Comparison of ENCODE assay signal across 22 cellular contexts in genomic region chr2:134361648-134362047, GRCh38.
A peak's percentile ranks its signal among the peaks of the same experiment; 100 is the strongest.
DNase-seq lines count a peak whose midpoint lies in the region; ATAC-seq and TF ChIP-seq lines count a peak whose summit lies in the region.
"Had no signal": no experiment of that assay in that cellular context is flagged by ENCODE, and none has a peak within 500 bp of the region (broad histone marks: within the 10 kb centered on the region; RNA-seq: fewer than 3 reads in every experiment).

No MANE protein-coding gene starts in this region.

- H3K9ac ChIP-seq in neural progenitor cell, result no peak overlapping the region

- H4K20me1 ChIP-seq in neural progenitor cell (ENCODE audit: low read depth), result no peaks in the 10 kb centered on the region

- TF ChIP-seq CTCF in neural progenitor cell (IDR thresholded peaks at IDR 0.05), result no peak
- no peak for TF ChIP-seq CTCF in BE2C (IDR thresholded peaks at IDR 0.05; ENCODE audit: low read depth, low read length)

- H3K4me3 ChIP-seq in neural progenitor cell (no peak overlapping the region), BE2C (ENCODE audit: low read depth, low read length) (no peak overlapping the region)
- H3K4me3 ChIP-seq: esophagus squamous epithelium, GM12878, HAP-1, PC-9, spleen, stomach had no signal

- H3K4me1 ChIP-seq in neural progenitor cell, result peaks cover 20% of the 10 kb centered on the region
- peaks cover 27% of the 10 kb centered on the region for H3K4me1 ChIP-seq in BE2C
- H3K4me1 ChIP-seq: HAP-1, spleen had no signal

- H3K4me2 ChIP-seq in neural progenitor cell, result peak overlapping the region; percentile 5
- H3K4me2 ChIP-seq: PC-9 had no signal

- H3K27ac ChIP-seq in neural progenitor cell, result no peak overlapping the region
- H3K27ac ChIP-seq: PC-9, spleen had no signal

- no peaks in the 10 kb centered on the region for H3K79me2 ChIP-seq in neural progenitor cell (ENCODE audit: low read depth)

- no peaks in the 10 kb centered on the region for H3K9me3 Mint-ChIP-seq in central memory CD8-positive, alpha-beta T cell
- H3K9me3 Mint-ChIP-seq in neural progenitor cell, result no peaks in the 10 kb centered on the region
- H3K9me3 Mint-ChIP-seq: activated T-helper 2 cell treated with anti-CD3 and anti-CD28 coated beads, Interferon-gamma antibody, Interleukin-2, Interleukin-4, amounts not matched to agents 10 μg/mL and 5 μg/mL and 100 μg/mL, durations not matched to agents 14 hours and 24 hours and 36 hours; CD4-positive, CD25-positive, alpha-beta regulatory T cell; dendritic cell treated with granulocyte-macrophage colony-stimulating factor and Interleukin-4, amounts not matched to agents 40 ng/mL and 50 ng/mL, for 4 days; IgD-negative memory B cell had no signal

- H3K9me3 ChIP-seq in neural progenitor cell (ENCODE audit: low read depth), result no peaks in the 10 kb centered on the region
- no peaks in the 10 kb centered on the region for H3K9me3 ChIP-seq in BE2C
- H3K9me3 ChIP-seq: esophagus squamous epithelium, HAP-1, spleen, stomach had no signal

- H3K4me1 Mint-ChIP-seq in central memory CD8-positive, alpha-beta T cell, result peaks cover 10% of the 10 kb centered on the region
- H3K4me1 Mint-ChIP-seq in neural progenitor cell, result peaks cover 14% of the 10 kb centered on the region

- H3K27ac Mint-ChIP-seq in central memory CD8-positive, alpha-beta T cell (ENCODE audit: low read depth), result peak overlapping the region; percentile 16
- H3K27ac Mint-ChIP-seq in neural progenitor cell, result no peak overlapping the region
- H3K27ac Mint-ChIP-seq: activated T-helper 2 cell treated with anti-CD3 and anti-CD28 coated beads, Interferon-gamma antibody, Interleukin-2, Interleukin-4, amounts not matched to agents 10 μg/mL and 5 μg/mL and 100 μg/mL, durations not matched to agents 14 hours and 24 hours and 36 hours; dendritic cell treated with granulocyte-macrophage colony-stimulating factor and Interleukin-4, amounts not matched to agents 40 ng/mL and 50 ng/mL, for 4 days had no signal

- H3K27me3 ChIP-seq in neural progenitor cell (no peaks in the 10 kb centered on the region), BE2C (no peaks in the 10 kb centered on the region)
- H3K27me3 ChIP-seq: esophagus squamous epithelium, spleen, stomach had no signal

- DNase-seq in NCI-H1092 treated with DMSO at 0.1 percent for 48 hours (lab: John Stamatoyannopoulos, UW), result peak; percentile 28
- no peak for DNase-seq in NCI-H1092 (lab: John Stamatoyannopoulos, UW)
- DNase-seq in NCI-H2081 treated with DMSO at 0.1 percent for 48 hours (lab: John Stamatoyannopoulos, UW), result peak; percentile 43
- DNase-seq in central memory CD8-positive, alpha-beta T cell (ENCODE audit: low spot score in 2 of 2), result no peak
- no peak for DNase-seq in neural progenitor cell (ENCODE audit: low spot score)
- no peak for DNase-seq in DMS 273 treated with DMSO at 0.1 percent for 48 hours (lab: John Stamatoyannopoulos, UW)
- DNase-seq in BE2C, result no peak
- no peak for DNase-seq in OCI-M2 (lab: John Stamatoyannopoulos, UW; ENCODE audit: unreplicated experiment)
- DNase-seq: 8988T; activated CD8-positive, alpha-beta memory T cell treated with anti-CD3 and anti-CD28 coated beads for 24 hours; amniotic stem cell; CD4-positive, CD25-positive, alpha-beta regulatory T cell; esophagus squamous epithelium; NCI-H2029; PC-9; spleen; stomach had no signal

- H3K36me3 Mint-ChIP-seq in central memory CD8-positive, alpha-beta T cell (ENCODE audit: insufficient read depth), result peaks cover 20% of the 10 kb centered on the region
- H3K36me3 Mint-ChIP-seq in neural progenitor cell, result peaks cover 10% of the 10 kb centered on the region

- H3K36me3 ChIP-seq in neural progenitor cell (no peaks in the 10 kb centered on the region), BE2C (peaks cover 4% of the 10 kb centered on the region)
- H3K36me3 ChIP-seq: HAP-1 had no signal

- ATAC-seq in central memory CD8-positive, alpha-beta T cell (replicated peaks; ENCODE audit: extremely low read depth, poor library complexity, severe bottlenecking), result no peak
- ATAC-seq: GM12878 had no signal

- H2AFZ ChIP-seq in neural progenitor cell (replicated peaks), result no peak overlapping the region
- H2AFZ ChIP-seq: PC-9 had no signal

- H3F3A ChIP-seq in neural progenitor cell (ENCODE audit: low read depth), result no peaks in the 10 kb centered on the region

- H3K4me3 Mint-ChIP-seq in central memory CD8-positive, alpha-beta T cell, result no peak overlapping the region
- H3K4me3 Mint-ChIP-seq in neural progenitor cell, result no peak overlapping the region
- H3K4me3 Mint-ChIP-seq: dendritic cell treated with granulocyte-macrophage colony-stimulating factor and Interleukin-4, amounts not matched to agents 40 ng/mL and 50 ng/mL, for 4 days; IgD-negative memory B cell had no signal

- no peaks in the 10 kb centered on the region for H3K27me3 Mint-ChIP-seq in central memory CD8-positive, alpha-beta T cell
- H3K27me3 Mint-ChIP-seq in neural progenitor cell (ENCODE audit: insufficient read depth, low read depth), result no peaks in the 10 kb centered on the region
- H3K27me3 Mint-ChIP-seq: CD4-positive, CD25-positive, alpha-beta regulatory T cell; dendritic cell treated with granulocyte-macrophage colony-stimulating factor and Interleukin-4, amounts not matched to agents 40 ng/mL and 50 ng/mL, for 4 days; IgD-negative memory B cell had no signal

Comparison
In these comparisons a context has a peak if more than half of its experiments do, and no peak if none do; other contexts are left out.
1. DNase-seq: peak in NCI-H1092 treated with DMSO at 0.1 percent for 48 hours (single experiment) and NCI-H2081 treated with DMSO at 0.1 percent for 48 hours (single experiment); none in NCI-H1092 (single experiment), central memory CD8-positive, alpha-beta T cell (0 of 2), neural progenitor cell (single experiment), DMS 273 treated with DMSO at 0.1 percent for 48 hours (single experiment), BE2C (single experiment) and OCI-M2 (single experiment).